In genomic region chr10:70672993-70673928, GRCh38 we compare ENCODE assay signal across 7 cellular contexts. TPM values are rescaled to one million over a fixed set of nuclear protein-coding genes. Genes with fewer than 3 reads are reported as not detected.
DNase-seq lines count a peak whose midpoint lies in the region; ATAC-seq and TF ChIP-seq lines count a peak whose summit lies in the region.

No MANE protein-coding gene starts in this region.

- intact Hi-C loops in left ventricle myocardium superior (cut with micrococcal nuclease), result no loop called here

- no peaks in the 10 kb centered on the region for H3K9me3 Mint-ChIP-seq in HFFc6
- no peaks in the 10 kb centered on the region for H3K9me3 Mint-ChIP-seq in activated CD8-positive, alpha-beta T cell treated with anti-CD3 and anti-CD28 coated beads, Interleukin-2, amount 10 ng/mL, durations not matched to agents 7 days and 5 days (ENCODE audit: insufficient read depth)
- H3K9me3 Mint-ChIP-seq in stimulated activated naive B cell treated with anti-CD40 and anti-IgM and Interleukin-4, amounts not matched to agents 10 μg/mL and 1 μg/mL and 100 μg/mL, for 72 hours, result peaks cover 3 to 8% of the 10 kb centered on the region in 2 donors

- peaks cover 20% of the 10 kb centered on the region for H3K4me1 Mint-ChIP-seq in HFFc6 (ENCODE audit: low read depth)
- peaks cover 9% of the 10 kb centered on the region for H3K4me1 Mint-ChIP-seq in activated CD8-positive, alpha-beta T cell treated with anti-CD3 and anti-CD28 coated beads, Interleukin-2, amount 10 ng/mL, durations not matched to agents 7 days and 5 days (ENCODE audit: low read depth)
- H3K4me1 Mint-ChIP-seq in stimulated activated naive B cell treated with anti-CD40 and anti-IgM and Interleukin-4, amounts not matched to agents 10 μg/mL and 1 μg/mL and 100 μg/mL, for 72 hours, result peaks cover 7 to 8% of the 10 kb centered on the region in 2 donors

- H3K4me3 Mint-ChIP-seq in HFFc6, result peak overlapping the region; percentile 68
- peak overlapping the region; percentile 22 for H3K4me3 Mint-ChIP-seq in activated CD8-positive, alpha-beta T cell treated with anti-CD3 and anti-CD28 coated beads, Interleukin-2, amount 10 ng/mL, durations not matched to agents 7 days and 5 days
- H3K4me3 Mint-ChIP-seq in stimulated activated naive B cell treated with anti-CD40 and anti-IgM and Interleukin-4, amounts not matched to agents 10 μg/mL and 1 μg/mL and 100 μg/mL, for 72 hours, result peak overlapping the region; percentile 5 to 34

- in situ Hi-C loops in G401 (cut with HindIII; ENCODE audit: low sequenced_read_pairs), result no loop called here

- no peak for ATAC-seq in activated CD8-positive, alpha-beta T cell treated with anti-CD3 and anti-CD28 coated beads, Interleukin-2, amount 10 ng/mL, durations not matched to agents 7 days and 5 days
- peak; percentile 80 for ATAC-seq in left ventricle myocardium superior
- no peak for ATAC-seq in stimulated activated naive B cell treated with anti-CD40 and anti-IgM and Interleukin-4, amounts not matched to agents 10 μg/mL and 1 μg/mL and 100 μg/mL, for 72 hours (replicated peaks)

- CTCF ChIA-PET in activated CD8-positive, alpha-beta T cell treated with anti-CD3 and anti-CD28 coated beads, Interleukin-2, amount 10 ng/mL, durations not matched to agents 7 days and 5 days (lab: Charles Lee), result no interaction called here

- no peak for TF ChIP-seq CTCF in HFFc6 (IDR thresholded peaks at IDR 0.05)

- no peaks in the 10 kb centered on the region for H3K36me3 Mint-ChIP-seq in HFFc6 (ENCODE audit: low read depth)
- no peaks in the 10 kb centered on the region for H3K36me3 Mint-ChIP-seq in activated CD8-positive, alpha-beta T cell treated with anti-CD3 and anti-CD28 coated beads, Interleukin-2, amount 10 ng/mL, durations not matched to agents 7 days and 5 days (ENCODE audit: low read depth)
- H3K36me3 Mint-ChIP-seq in stimulated activated naive B cell treated with anti-CD40 and anti-IgM and Interleukin-4, amounts not matched to agents 10 μg/mL and 1 μg/mL and 100 μg/mL, for 72 hours, result no peaks in the 10 kb centered on the region

- POLR2A ChIA-PET in activated CD8-positive, alpha-beta T cell treated with anti-CD3 and anti-CD28 coated beads, Interleukin-2, amount 10 ng/mL, durations not matched to agents 7 days and 5 days (lab: Charles Lee), result no interaction called here

- no peak overlapping the region for H3K27ac Mint-ChIP-seq in HFFc6
- no peak overlapping the region for H3K27ac Mint-ChIP-seq in activated CD8-positive, alpha-beta T cell treated with anti-CD3 and anti-CD28 coated beads, Interleukin-2, amount 10 ng/mL, durations not matched to agents 7 days and 5 days
- H3K27ac Mint-ChIP-seq in stimulated activated naive B cell treated with anti-CD40 and anti-IgM and Interleukin-4, amounts not matched to agents 10 μg/mL and 1 μg/mL and 100 μg/mL, for 72 hours, result no peak overlapping the region

- DNase-seq in HFFc6, result peak; percentile 29
- DNase-seq in activated CD8-positive, alpha-beta T cell treated with anti-CD3 and anti-CD28 coated beads, Interleukin-2, amount 10 ng/mL, durations not matched to agents 7 days and 5 days, result no peak
- DNase-seq in left ventricle myocardium superior, result peak; percentile 70
- no peak for DNase-seq in stimulated activated naive B cell treated with anti-CD40 and anti-IgM and Interleukin-4, amounts not matched to agents 10 μg/mL and 1 μg/mL and 100 μg/mL, for 72 hours
- no peak for DNase-seq in activated CD4-positive, CD25-positive, alpha-beta regulatory T cell treated with anti-CD3 and anti-CD28 coated beads, Interleukin-2, amount 50 U/mL, for 72 hours
- DNase-seq in G401 (ENCODE audit: low spot score), result no peak
- no peak for DNase-seq in NCI-H526 (lab: John Stamatoyannopoulos, UW)

- H3K27me3 Mint-ChIP-seq in HFFc6 (ENCODE audit: insufficient read depth), result peaks cover 44% of the 10 kb centered on the region
- peaks cover 36% of the 10 kb centered on the region for H3K27me3 Mint-ChIP-seq in activated CD8-positive, alpha-beta T cell treated with anti-CD3 and anti-CD28 coated beads, Interleukin-2, amount 10 ng/mL, durations not matched to agents 7 days and 5 days (ENCODE audit: low read depth)
- peaks cover 58 to 67% of the 10 kb centered on the region in 2 donors for H3K27me3 Mint-ChIP-seq in stimulated activated naive B cell treated with anti-CD40 and anti-IgM and Interleukin-4, amounts not matched to agents 10 μg/mL and 1 μg/mL and 100 μg/mL, for 72 hours

RNA-seq across cellular contexts. Expression of gene ADAMTS14, which starts 1.0 kb away (rescaled TPM):
- under 1 TPM in 4 of 6 experiments, not detected in 2; 0.03 to 0.09 (median 0.05) TPM for total RNA-seq in HFFc6 (2021; fragmentation: NEBNext Ultra II Directional; extraction: Animal tissue kit (Norgen Biotek cat#: 25700))
- total RNA-seq in activated CD8-positive, alpha-beta T cell treated with anti-CD3 and anti-CD28 coated beads, Interleukin-2, amount 10 ng/mL, durations not matched to agents 7 days and 5 days, result under 1 TPM in 1 of 2 experiments, not detected in 1; 0.05 TPM
- 0.10 TPM for total RNA-seq in left ventricle myocardium superior
- total RNA-seq in G401 (2014; rRNA removed; shearing (Covaris generic)), result 0.03 TPM in 1 of 2 replicates, not detected in the other

Comparison
In these comparisons a context has a peak if more than half of its experiments do, and no peak if none do; other contexts are left out.
1. DNase-seq: peak in HFFc6 (single experiment) and left ventricle myocardium superior (single experiment); none in activated CD8-positive, alpha-beta T cell treated with anti-CD3 and anti-CD28 coated beads, Interleukin-2, amount 10 ng/mL, durations not matched to agents 7 days and 5 days (single experiment), stimulated activated naive B cell treated with anti-CD40 and anti-IgM and Interleukin-4, amounts not matched to agents 10 μg/mL and 1 μg/mL and 100 μg/mL, for 72 hours (single experiment), activated CD4-positive, CD25-positive, alpha-beta regulatory T cell treated with anti-CD3 and anti-CD28 coated beads, Interleukin-2, amount 50 U/mL, for 72 hours (single experiment), G401 (single experiment) and NCI-H526 (0 of 2).
2. Peak in every context shown above with its lines, with median percentiles within 50 percentile points of each other: H3K4me3 Mint-ChIP-seq.